ENCODE assay signal across 8 cellular contexts in genomic region chr14:94080606-94081385, GRCh38. TPM values are rescaled to one million over a fixed set of nuclear protein-coding genes. Genes with fewer than 3 reads are reported as not detected.
DNase-seq lines count a peak whose midpoint lies in the region; ATAC-seq, FAIRE-seq and TF ChIP-seq lines count a peak whose summit lies in the region.

Gene DDX24, minus strand, starts transcription at chr14:94081202. Its CDS starts 1,460 bp downstream, at chr14:94079742.
A gene with protein sequence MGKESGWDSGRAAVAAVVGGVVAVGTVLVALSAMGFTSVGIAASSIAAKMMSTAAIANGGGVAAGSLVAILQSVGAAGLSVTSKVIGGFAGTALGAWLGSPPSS (plus strand): TSS chr14:94081310. CDS start chr14:94096938, 15,628 bp downstream.

- peaks cover 45% of the 10 kb centered on the region for H4K20me1 ChIP-seq in smooth muscle cell (ENCODE audit: low read depth)

- no peaks in the 10 kb centered on the region for H3K9me3 ChIP-seq in smooth muscle cell (replicated peaks; ENCODE audit: low read depth)

- H3K36me3 ChIP-seq in bronchial epithelial cell (ENCODE audit: control insufficient read depth, insufficient read depth, low read length), result peaks cover 12% of the 10 kb centered on the region
- no peaks in the 10 kb centered on the region for H3K36me3 ChIP-seq in smooth muscle cell (ENCODE audit: low read depth)

- peaks cover 4% of the 10 kb centered on the region for H3F3A ChIP-seq in smooth muscle cell (ENCODE audit: low read depth)

- H3K79me2 ChIP-seq in smooth muscle cell (ENCODE audit: low read depth), result peaks cover 75% of the 10 kb centered on the region

- in situ Hi-C loops in ACHN (cut with HindIII; ENCODE audit: low pct_ligation_motif_present, low pct_unique_long_range_greater_than_20kb, low sequenced_read_pairs), result no loop called here

- H3K4me2 ChIP-seq in smooth muscle cell, result peak within 1 kb of the TSS; percentile 97

- H3K27me3 ChIP-seq in bronchial epithelial cell (ENCODE audit: control insufficient read depth, insufficient read depth, low read length) (no peaks in the 10 kb centered on the region), smooth muscle cell (ENCODE audit: low read depth) (no peaks in the 10 kb centered on the region)

- peak within 1 kb of the TSS; percentile 100 for H2AFZ ChIP-seq in smooth muscle cell (ENCODE audit: low read depth)

- DNase-seq in ACHN, result peak; percentile 92
- DNase-seq in NCI-H2227 (lab: John Stamatoyannopoulos, UW; ENCODE audit: unreplicated experiment), result peak; percentile 95
- peak; percentile 90 for DNase-seq in bronchial epithelial cell (ENCODE audit: low read depth)
- DNase-seq in iPS-NIHi11 (ENCODE audit: low spot score), result peak; percentile 99
- peak; percentile 66 for DNase-seq in smooth muscle cell (lab: John Stamatoyannopoulos, UW; ENCODE audit: unreplicated experiment)

- TF ChIP-seq CTCF in WI38 (IDR thresholded peaks at IDR 0.05; ENCODE audit: low read depth, low read length), result no peak
- no peak for TF ChIP-seq CTCF in bronchial epithelial cell (IDR thresholded peaks at IDR 0.05; ENCODE audit: insufficient read depth, low read length, severe bottlenecking)
- no peak for TF ChIP-seq CTCF in smooth muscle cell (IDR thresholded peaks at IDR 0.05; ENCODE audit: borderline replicate concordance, insufficient read depth, poor library complexity, severe bottlenecking)

- H3K4me3 ChIP-seq in WI38 (ENCODE audit: low read depth, low read length), result peak within 1 kb of the TSS; percentile 90
- H3K4me3 ChIP-seq in bronchial epithelial cell (ENCODE audit: low read depth, low read length), result peak within 1 kb of the TSS; percentile 99
- H3K4me3 ChIP-seq in smooth muscle cell, result peak within 1 kb of the TSS; percentile 99

- H3K27ac ChIP-seq in smooth muscle cell (ENCODE audit: low read depth), result peak within 1 kb of the TSS; percentile 96

- ATAC-seq in GM18873 (IDR thresholded peaks at IDR 0.05; ENCODE audit: low FRiP score, unreplicated experiment) (peak; percentile 95), HG03139 (IDR thresholded peaks at IDR 0.05; ENCODE audit: unreplicated experiment) (peak; percentile 98)

- peaks cover 31% of the 10 kb centered on the region for H3K4me1 ChIP-seq in smooth muscle cell (ENCODE audit: low read depth)

- H3K9ac ChIP-seq in smooth muscle cell (ENCODE audit: low read depth), result peak within 1 kb of the TSS; percentile 98

- under 1% methylated on average over 78 of the region's 79 CpGs for WGBS in smooth muscle cell (ENCODE audit: low lambda C conversion rate)

- FAIRE-seq in bronchial epithelial cell (lab: Jason Lieb, UNC), result no peak

RNA-seq across cellular contexts. Expression of gene DDX24, which starts in this region (rescaled TPM):
- 62.2 and 65.8 TPM in 2 replicates for total RNA-seq in bronchial epithelial cell
- total RNA-seq in smooth muscle cell, result 117 and 151 TPM in 2 replicates
- 118 and 127 TPM in 2 replicates for polyA plus RNA-seq in smooth muscle cell

RNA-seq across cellular contexts. Expression of the second gene that starts in this region (rescaled TPM):
- total RNA-seq in bronchial epithelial cell, result 8.7 and 13.1 TPM in 2 replicates
- 2.9 and 14.7 TPM in 2 replicates for total RNA-seq in smooth muscle cell
- 38.0 and 38.2 TPM in 2 replicates for polyA plus RNA-seq in smooth muscle cell

Comparison
In these comparisons a context has a peak if more than half of its experiments do, and no peak if none do; other contexts are left out.
1. Peak in every context shown above with its lines: DNase-seq, ATAC-seq, H3K4me3 ChIP-seq and H3K27ac ChIP-seq.